Comparison of ENCODE assay signal across 18 cellular contexts in the genomic region with DNA sequence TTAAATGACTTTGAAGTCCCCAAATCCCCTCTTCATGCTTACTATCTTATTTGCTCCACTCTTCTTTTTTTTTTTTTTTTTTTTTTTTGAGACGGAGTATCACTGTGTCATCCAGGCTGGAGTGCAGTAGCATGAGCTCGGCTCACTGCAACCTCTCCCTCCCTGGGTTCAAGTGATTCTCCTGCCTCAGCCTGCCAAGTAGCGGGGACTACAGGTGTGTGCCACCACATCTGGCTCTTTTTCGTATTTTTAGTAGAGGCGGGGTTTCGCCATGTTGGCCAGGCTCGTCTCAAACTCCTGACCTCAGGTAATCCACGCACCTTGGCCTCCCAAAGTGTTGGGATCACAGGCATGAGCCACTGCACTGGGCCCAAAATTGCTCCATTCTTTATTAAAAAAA. TPM values are rescaled to one million over a fixed set of nuclear protein-coding genes. Genes with fewer than 3 reads are reported as not detected.
DNase-seq lines count a peak whose midpoint lies in the region; ATAC-seq, FAIRE-seq and TF ChIP-seq lines count a peak whose summit lies in the region.
"Had no signal": no experiment of that assay in that cellular context is flagged by ENCODE, and none has a peak within 500 bp of the region (broad histone marks: within the 10 kb centered on the region; RNA-seq: fewer than 3 reads in every experiment).

No MANE protein-coding gene starts in this region.

- no peaks in the 10 kb centered on the region for H3K79me2 ChIP-seq in OCI-LY1 (ENCODE audit: insufficient read depth, low read length)

- H3K27ac Mint-ChIP-seq in central memory CD8-positive, alpha-beta T cell (ENCODE audit: low read depth): peak overlapping the region; percentile 54
- H3K27ac Mint-ChIP-seq in stimulated activated naive B cell treated with anti-CD40 and anti-IgM and Interleukin-4, amounts not matched to agents 10 μg/mL and 1 μg/mL and 100 μg/mL, for 72 hours: peak overlapping the region; percentile 51
- no peak overlapping the region for H3K27ac Mint-ChIP-seq in activated naive CD4-positive, alpha-beta T cell treated with anti-CD3 and anti-CD28 coated beads, Interleukin-2, amount 50 U/mL, for 72 hours

- H3K9me2 ChIP-seq in OCI-LY1 (ENCODE audit: low read depth, low read length): no peaks in the 10 kb centered on the region

- H3K36me3 ChIP-seq in OCI-LY1 (ENCODE audit: insufficient read depth, low read length): no peaks in the 10 kb centered on the region
- H3K36me3 ChIP-seq: Peyer's patch had no signal

- DNase-seq in GM12891 (ENCODE audit: insufficient read length, low spot score) (no peak), dedifferentiated amniotic fluid mesenchymal stem cell (ENCODE audit: extremely low spot score) (no peak)
- no peak for DNase-seq in central memory CD8-positive, alpha-beta T cell (ENCODE audit: low spot score in 2 of 2)
- no peak for DNase-seq in stimulated activated naive B cell treated with anti-CD40 and anti-IgM and Interleukin-4, amounts not matched to agents 10 μg/mL and 1 μg/mL and 100 μg/mL, for 72 hours
- no peak for DNase-seq in activated naive CD4-positive, alpha-beta T cell treated with anti-CD3 and anti-CD28 coated beads, Interleukin-2, amount 50 U/mL, for 72 hours (ENCODE audit: low spot score in 2 of 2)
- DNase-seq: AML-193; CD4-positive, alpha-beta T cell; DMS153; NCI-H1417; NCI-H187 treated with DMSO at 0.1 percent for 48 hours; NCI-H345; NCI-H526; Peyer's patch had no signal

- peaks cover 28% of the 10 kb centered on the region for H3K36me3 Mint-ChIP-seq in central memory CD8-positive, alpha-beta T cell (ENCODE audit: insufficient read depth)
- H3K36me3 Mint-ChIP-seq in stimulated activated naive B cell treated with anti-CD40 and anti-IgM and Interleukin-4, amounts not matched to agents 10 μg/mL and 1 μg/mL and 100 μg/mL, for 72 hours: peaks cover 24 to 31% of the 10 kb centered on the region in 2 donors
- H3K36me3 Mint-ChIP-seq in activated naive CD4-positive, alpha-beta T cell treated with anti-CD3 and anti-CD28 coated beads, Interleukin-2, amount 50 U/mL, for 72 hours: peaks cover 15 to 16% of the 10 kb centered on the region in 2 donors

- peaks cover 34% of the 10 kb centered on the region for H3K4me1 Mint-ChIP-seq in central memory CD8-positive, alpha-beta T cell
- peaks cover 24 to 39% of the 10 kb centered on the region in 2 donors for H3K4me1 Mint-ChIP-seq in stimulated activated naive B cell treated with anti-CD40 and anti-IgM and Interleukin-4, amounts not matched to agents 10 μg/mL and 1 μg/mL and 100 μg/mL, for 72 hours

- no peak overlapping the region for H2AFZ ChIP-seq in OCI-LY1 (ENCODE audit: low read length)

- H3K9me3 ChIP-seq in OCI-LY1 (ENCODE audit: low read length): no peaks in the 10 kb centered on the region
- H3K9me3 ChIP-seq: Peyer's patch had no signal

- TF ChIP-seq CTCF in OCI-LY1 (IDR thresholded peaks at IDR 0.05; ENCODE audit: low read length): no peak

- peak; percentile 57 for FAIRE-seq in GM12891 (lab: Jason Lieb, UNC)
- FAIRE-seq: H1, K562 had no signal

- no peaks in the 10 kb centered on the region for H4K20me1 ChIP-seq in OCI-LY1 (ENCODE audit: insufficient read depth, low read length)

- H3K4me2 ChIP-seq in OCI-LY1 (ENCODE audit: low read length): no peak overlapping the region

- H3K4me3 Mint-ChIP-seq in central memory CD8-positive, alpha-beta T cell: no peak overlapping the region
- H3K4me3 Mint-ChIP-seq in stimulated activated naive B cell treated with anti-CD40 and anti-IgM and Interleukin-4, amounts not matched to agents 10 μg/mL and 1 μg/mL and 100 μg/mL, for 72 hours: no peak overlapping the region

- peaks cover 9% of the 10 kb centered on the region; the same call in 1 of the 2 replicates for H3F3A ChIP-seq in OCI-LY1 (ENCODE audit: insufficient read depth, low read length)

- no peaks in the 10 kb centered on the region for H3K27me3 ChIP-seq in OCI-LY1 (ENCODE audit: insufficient read depth, low read length)
- H3K27me3 ChIP-seq: Peyer's patch had no signal

- TF ChIP-seq POLR2A in GM12891 (IDR thresholded peaks at IDR 0.05; ENCODE audit: low read depth, low read length): no peak

- H3K27me3 Mint-ChIP-seq in central memory CD8-positive, alpha-beta T cell: no peaks in the 10 kb centered on the region
- H3K27me3 Mint-ChIP-seq in stimulated activated naive B cell treated with anti-CD40 and anti-IgM and Interleukin-4, amounts not matched to agents 10 μg/mL and 1 μg/mL and 100 μg/mL, for 72 hours: no peaks in the 10 kb centered on the region
- H3K27me3 Mint-ChIP-seq: CD4-positive, alpha-beta T cell had no signal

- no peak overlapping the region for H3K4me3 ChIP-seq in OCI-LY1 (ENCODE audit: low read depth, low read length, poor library complexity, severe bottlenecking)
- H3K4me3 ChIP-seq: K562, Peyer's patch had no signal

- no peaks in the 10 kb centered on the region for H3K9me3 Mint-ChIP-seq in central memory CD8-positive, alpha-beta T cell
- peaks cover 0 to 5% of the 10 kb centered on the region in 2 donors for H3K9me3 Mint-ChIP-seq in stimulated activated naive B cell treated with anti-CD40 and anti-IgM and Interleukin-4, amounts not matched to agents 10 μg/mL and 1 μg/mL and 100 μg/mL, for 72 hours
- H3K9me3 Mint-ChIP-seq in activated naive CD4-positive, alpha-beta T cell treated with anti-CD3 and anti-CD28 coated beads, Interleukin-2, amount 50 U/mL, for 72 hours: no peaks in the 10 kb centered on the region
- H3K9me3 Mint-ChIP-seq: CD4-positive, alpha-beta T cell had no signal

- H3K9ac ChIP-seq in OCI-LY1 (ENCODE audit: low read length): peak overlapping the region; percentile 56

- peak overlapping the region; percentile 91 for H3K27ac ChIP-seq in OCI-LY1 (ENCODE audit: low read depth, low read length, poor library complexity, severe bottlenecking)

- H3K4me1 ChIP-seq in OCI-LY1 (ENCODE audit: insufficient read depth, low read length, severe bottlenecking): peaks cover 52% of the 10 kb centered on the region
- H3K4me1 ChIP-seq: Peyer's patch had no signal

- no peak for ATAC-seq in central memory CD8-positive, alpha-beta T cell (replicated peaks; ENCODE audit: extremely low read depth, poor library complexity, severe bottlenecking)
- no peak for ATAC-seq in stimulated activated naive B cell treated with anti-CD40 and anti-IgM and Interleukin-4, amounts not matched to agents 10 μg/mL and 1 μg/mL and 100 μg/mL, for 72 hours (replicated peaks)
- no peak for ATAC-seq in HG03175 (IDR thresholded peaks at IDR 0.05; ENCODE audit: unreplicated experiment)
- no peak for ATAC-seq in activated naive CD4-positive, alpha-beta T cell treated with anti-CD3 and anti-CD28 coated beads, Interleukin-2, amount 50 U/mL, for 72 hours
- ATAC-seq: K562, Right ventricle myocardium inferior had no signal

TF ChIP-seq in GM12891, 5 proteins besides CTCF, POLR2A, EP300 and RAD21:
- TF ChIP-seq SPI1 (IDR thresholded peaks at IDR 0.05; ENCODE audit: low read depth, low read length) (no peak), TAF1 (IDR thresholded peaks at IDR 0.05; ENCODE audit: low read depth, low read length) (no peak), POLR2AphosphoS5 (IDR thresholded peaks at IDR 0.05; ENCODE audit: low read depth, low read length) (no peak), PAX5 (IDR thresholded peaks at IDR 0.05; ENCODE audit: insufficient read depth, low read length, severe bottlenecking) (no peak), POU2F2 (IDR thresholded peaks at IDR 0.05; ENCODE audit: low read depth, low read length) (no peak)

RNA-seq across cellular contexts. Expression of a gene that starts 51.0 kb away (rescaled TPM):
- 13.3 TPM for polyA plus RNA-seq in GM12891 (2012; ENCODE audit: low read depth, missing spikeins)
- total RNA-seq in activated naive CD4-positive, alpha-beta T cell treated with anti-CD3 and anti-CD28 coated beads, Interleukin-2, amount 50 U/mL, for 72 hours: 10 to 100 TPM; 21.2 to 36.2 TPM

Comparison
In these comparisons a context has a peak if more than half of its experiments do, and no peak if none do; other contexts are left out.
1. H3K27ac Mint-ChIP-seq: peak in central memory CD8-positive, alpha-beta T cell (single experiment) and stimulated activated naive B cell treated with anti-CD40 and anti-IgM and Interleukin-4, amounts not matched to agents 10 μg/mL and 1 μg/mL and 100 μg/mL, for 72 hours (single experiment); none in activated naive CD4-positive, alpha-beta T cell treated with anti-CD3 and anti-CD28 coated beads, Interleukin-2, amount 50 U/mL, for 72 hours (0 of 2).